In the genomic region with DNA sequence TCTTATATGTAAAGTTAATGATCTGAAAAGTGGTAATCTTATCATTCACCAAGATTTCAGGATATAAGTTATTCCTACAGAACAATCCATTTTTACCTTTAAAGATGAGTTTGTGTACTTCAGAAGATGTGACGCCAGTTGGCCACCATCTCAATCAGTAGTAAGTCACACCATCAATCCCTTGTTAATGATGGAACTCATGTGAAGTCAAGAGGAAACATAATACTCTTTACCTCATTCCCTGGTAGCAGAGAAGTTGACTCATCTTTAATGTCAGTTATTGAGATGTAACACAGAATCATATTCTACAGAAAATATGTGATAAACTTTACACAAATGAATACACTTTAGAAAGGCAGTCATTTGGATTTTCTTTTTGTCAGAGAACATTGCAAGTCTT, we compare ENCODE assay signal across 16 cellular contexts. TPM values are rescaled to one million over a fixed set of nuclear protein-coding genes. Genes with fewer than 3 reads are reported as not detected.
DNase-seq lines count a peak whose midpoint lies in the region; ATAC-seq, FAIRE-seq and TF ChIP-seq lines count a peak whose summit lies in the region.
"Had no signal": no experiment of that assay in that cellular context is flagged by ENCODE, and none has a peak within 500 bp of the region (broad histone marks: within the 10 kb centered on the region; RNA-seq: fewer than 3 reads in every experiment).

No MANE protein-coding gene starts in this region.

- peak overlapping the region; percentile 87 for H3K27ac ChIP-seq in CD4-positive, CD25-positive, alpha-beta regulatory T cell (ENCODE audit: insufficient read depth, low read length, poor library complexity, severe bottlenecking)
- H3K27ac ChIP-seq in SU-DHL-6 (ENCODE audit: low read depth, low read length) (peak overlapping the region; percentile 94), endothelial cell of umbilical vein (ENCODE audit: insufficient read depth, low read depth, low read length) (no peak overlapping the region)
- H3K27ac ChIP-seq: C4-2B, hepatocyte, SK-N-MC, suprapubic skin had no signal

- no peaks in the 10 kb centered on the region for H3K9me1 ChIP-seq in endothelial cell of umbilical vein (replicated peaks; ENCODE audit: control insufficient read depth, extremely low read depth, insufficient read depth, low read length)

- H3K36me3 Mint-ChIP-seq in CD4-positive, CD25-positive, alpha-beta regulatory T cell = no peaks in the 10 kb centered on the region

- intact Hi-C loops in endothelial cell of umbilical vein (cut with micrococcal nuclease) = no loop called here

- H4K20me1 ChIP-seq in SU-DHL-6 (ENCODE audit: low read depth, low read length) = no peaks in the 10 kb centered on the region
- no peaks in the 10 kb centered on the region for H4K20me1 ChIP-seq in endothelial cell of umbilical vein (replicated peaks; ENCODE audit: control insufficient read depth, extremely low read depth, insufficient read depth, low read length)

- H3K4me1 ChIP-seq in CD4-positive, CD25-positive, alpha-beta regulatory T cell (ENCODE audit: control insufficient read depth, insufficient read depth, low read length, poor library complexity, severe bottlenecking) = peaks cover 85% of the 10 kb centered on the region
- peaks cover 46% of the 10 kb centered on the region for H3K4me1 ChIP-seq in endothelial cell of umbilical vein (ENCODE audit: control insufficient read depth, extremely low read depth, insufficient read depth, low read length)

- POLR2A ChIA-PET in endothelial cell of umbilical vein (lab: Charles Lee) = no interaction called here

- H3K4me1 Mint-ChIP-seq in CD4-positive, CD25-positive, alpha-beta regulatory T cell = peaks cover 65 to 91% (median 82%) of the 10 kb centered on the region in 4 donors

- BruUV-seq in endothelial cell of umbilical vein (replicated peaks; lab: Mats Ljungman, UMichigan) = no TSS peak

- H3K27me3 ChIP-seq in CD4-positive, CD25-positive, alpha-beta regulatory T cell (ENCODE audit: control insufficient read depth, insufficient read depth, low read length) = no peaks in the 10 kb centered on the region
- no peaks in the 10 kb centered on the region for H3K27me3 ChIP-seq in SU-DHL-6 (ENCODE audit: low read length)
- no peaks in the 10 kb centered on the region for H3K27me3 ChIP-seq in endothelial cell of umbilical vein (ENCODE audit: control insufficient read depth in 2 of 2, insufficient read depth in 2 of 2, low read length in 2 of 2)
- H3K27me3 ChIP-seq: hepatocyte, suprapubic skin had no signal

- dilution Hi-C loops in endothelial cell of umbilical vein (cut with MboI; ENCODE audit: extremely low pct_ligation_motif_present, low sequenced_read_pairs) = no loop called here

- no peaks in the 10 kb centered on the region for H3K27me3 Mint-ChIP-seq in CD4-positive, CD25-positive, alpha-beta regulatory T cell

- ATAC-seq in CD4-positive, CD25-positive, alpha-beta regulatory T cell (ENCODE audit: low read depth in 2 of 2) = no peak
- ATAC-seq: K562 had no signal

- DNase-seq in CD4-positive, CD25-positive, alpha-beta regulatory T cell = no peak
- DNase-seq in Daoy (ENCODE audit: low read depth) = peak; percentile 42
- peak; percentile 11 for DNase-seq in endothelial cell of umbilical vein (ENCODE audit: low read depth, low spot score)
- no peak for DNase-seq in stimulated activated CD4-positive, alpha-beta T cell treated with anti-CD3 and anti-CD28 coated beads, Interleukin-4, amount 100 ng/mL, for 1 hour
- DNase-seq in HTR-8/SVneo (ENCODE audit: insufficient read length, low spot score) = no peak
- no peak for DNase-seq in NCI-H524 (lab: John Stamatoyannopoulos, UW)
- no peak for DNase-seq in NOMO-1 (lab: John Stamatoyannopoulos, UW; ENCODE audit: unreplicated experiment in 2 of 2)
- DNase-seq: aorta, cortex of kidney had no signal

- H3K4me2 ChIP-seq in SU-DHL-6 (ENCODE audit: low read depth, low read length, poor library complexity, severe bottlenecking) = peak overlapping the region; percentile 59
- no peak overlapping the region for H3K4me2 ChIP-seq in endothelial cell of umbilical vein (ENCODE audit: insufficient read depth, low read length)

- peaks cover 46% of the 10 kb centered on the region for H3F3A ChIP-seq in SU-DHL-6 (ENCODE audit: insufficient read depth)

- peak overlapping the region in 3 of 4 donors; percentile 47 to 88 (median 80) for H3K4me3 Mint-ChIP-seq in CD4-positive, CD25-positive, alpha-beta regulatory T cell

- CTCF ChIA-PET in endothelial cell of umbilical vein (lab: Charles Lee) = interaction anchor here (1.4 to 1.5 kb wide), 2 partner anchors 36 to 233 kb away, joined by 3 to 5 read pairs; no protein-coding TSS in a partner anchor

- peak overlapping the region; percentile 93 for H3K4me3 ChIP-seq in CD4-positive, CD25-positive, alpha-beta regulatory T cell (ENCODE audit: low read depth, low read length)
- no peak overlapping the region for H3K4me3 ChIP-seq in SU-DHL-6 (ENCODE audit: insufficient read depth, low read length, poor library complexity, severe bottlenecking)
- H3K4me3 ChIP-seq in endothelial cell of umbilical vein (replicated peaks in 1 of 3; ENCODE audit: insufficient read depth in 1 of 3, low read depth in 1 of 3, low read length in 3 of 3) = no peak overlapping the region
- H3K4me3 ChIP-seq: hepatocyte, K562, SK-N-MC, suprapubic skin had no signal

- H3K79me2 ChIP-seq in SU-DHL-6 (ENCODE audit: insufficient read depth, low read length) (peaks cover 27% of the 10 kb centered on the region), endothelial cell of umbilical vein (ENCODE audit: control insufficient read depth, insufficient read depth, low read length) (peaks cover 71% of the 10 kb centered on the region)
- H3K79me2 ChIP-seq: hepatocyte had no signal

- H3K27ac Mint-ChIP-seq in CD4-positive, CD25-positive, alpha-beta regulatory T cell = peak overlapping the region in 2 of 3 donors; percentile 40 to 85
- H3K27ac Mint-ChIP-seq: progenitor cell of endocrine pancreas had no signal

- no peak for TF ChIP-seq POLR2A in endothelial cell of umbilical vein (IDR thresholded peaks at IDR 0.05; ENCODE audit: low read depth, low read length)

- H2AFZ ChIP-seq in SU-DHL-6 (ENCODE audit: low read depth, low read length, severe bottlenecking) (no peak overlapping the region), endothelial cell of umbilical vein (ENCODE audit: low read depth, low read length) (no peak overlapping the region)
- H2AFZ ChIP-seq: hepatocyte had no signal

- H3K9me3 ChIP-seq in CD4-positive, CD25-positive, alpha-beta regulatory T cell (ENCODE audit: control insufficient read depth in 2 of 2, low read length in 2 of 2) = no peaks in the 10 kb centered on the region
- H3K9me3 ChIP-seq in SU-DHL-6 (ENCODE audit: insufficient read depth, low read length) (no peaks in the 10 kb centered on the region), endothelial cell of umbilical vein (replicated peaks; ENCODE audit: control insufficient read depth, insufficient read depth, low read length) (no peaks in the 10 kb centered on the region)
- H3K9me3 ChIP-seq: suprapubic skin had no signal

- H3K9me2 ChIP-seq in SU-DHL-6 (replicated peaks; ENCODE audit: insufficient read depth, low read length) = no peaks in the 10 kb centered on the region

- no peak for FAIRE-seq in endothelial cell of umbilical vein (lab: Jason Lieb, UNC)
- FAIRE-seq in HTR-8/SVneo (lab: Jason Lieb, UNC) = no peak

- TF ChIP-seq CTCF in SU-DHL-6 (IDR thresholded peaks at IDR 0.05; ENCODE audit: insufficient read depth, low read length, poor library complexity, severe bottlenecking) = no peak
- TF ChIP-seq CTCF in endothelial cell of umbilical vein (IDR thresholded peaks at IDR 0.05; ENCODE audit: extremely low read depth in 1 of 2, insufficient read depth in 1 of 2, low read depth in 1 of 2, low read length in 2 of 2) = no peak

- peak overlapping the region; percentile 8; the same call in 1 of the 2 replicates for H3K9ac ChIP-seq in SU-DHL-6 (ENCODE audit: low read length)
- H3K9ac ChIP-seq in endothelial cell of umbilical vein (replicated peaks; ENCODE audit: extremely low read depth, insufficient read depth, low read length) = no peak overlapping the region

- H3K9me3 Mint-ChIP-seq in CD4-positive, CD25-positive, alpha-beta regulatory T cell = no peaks in the 10 kb centered on the region

- H3K36me3 ChIP-seq in CD4-positive, CD25-positive, alpha-beta regulatory T cell (ENCODE audit: control insufficient read depth, insufficient read depth, low read length) = no peaks in the 10 kb centered on the region
- 0 out of 2 replicates have a peak, but pooled peaks cover 2% of the 10 kb centered on the region for H3K36me3 ChIP-seq in SU-DHL-6 (ENCODE audit: low read length)
- H3K36me3 ChIP-seq in endothelial cell of umbilical vein (ENCODE audit: control insufficient read depth in 2 of 2, extremely low read depth in 1 of 2, insufficient read depth in 2 of 2, low read length in 2 of 2) = peaks cover 2 to 4% of the 10 kb centered on the region in 2 experiments
- H3K36me3 ChIP-seq: suprapubic skin had no signal

TF ChIP-seq in endothelial cell of umbilical vein, 7 proteins besides CTCF, POLR2A, EP300 and RAD21:
- TF ChIP-seq EZH2 (IDR thresholded peaks at IDR 0.05; ENCODE audit: borderline replicate concordance, low read depth, low read length, severe bottlenecking) = no peak
- no peak for TF ChIP-seq JUN (IDR thresholded peaks at IDR 0.05; ENCODE audit: borderline replicate concordance, insufficient read depth, insufficient read length, low read depth)

RNA-seq across cellular contexts. Expression of a gene that starts 38.2 kb away (rescaled TPM):
- 13.2 TPM for total RNA-seq in CD4-positive, CD25-positive, alpha-beta regulatory T cell
- 10 to 100 TPM; 48.4 to 58.6 (median 54.2) TPM for polyA plus RNA-seq in CD4-positive, CD25-positive, alpha-beta regulatory T cell
- total RNA-seq in Daoy (2014; rRNA removed; shearing (Covaris generic)) = 92.2 and 119 TPM in 2 replicates
- total RNA-seq in endothelial cell of umbilical vein = 25.2 and 28.1 TPM in 2 replicates
- 7.8 and 10.4 TPM in 2 replicates for polyA plus RNA-seq in endothelial cell of umbilical vein
- 18.7 and 21.0 TPM in 2 replicates for polyA plus RNA-seq in endothelial cell of umbilical vein (2011; cell fraction: cytosol; rRNA removed)
- polyA plus RNA-seq in endothelial cell of umbilical vein (2011; cell fraction: nucleus; rRNA removed) = 12.7 and 15.4 TPM in 2 replicates
- polyA plus RNA-seq in endothelial cell of umbilical vein (2012) = 34.0 and 51.4 TPM in 2 replicates
- 10.0 and 11.1 TPM in 2 replicates for polyA minus RNA-seq in endothelial cell of umbilical vein
- polyA minus RNA-seq in endothelial cell of umbilical vein (2011; cell fraction: cytosol; rRNA and poly(A)+ RNA removed) = 20.0 TPM
- 6.5 and 7.1 TPM in 2 replicates for polyA minus RNA-seq in endothelial cell of umbilical vein (2011; cell fraction: nucleus; rRNA and poly(A)+ RNA removed)

Comparison
In these comparisons a context has a peak if more than half of its experiments do, and no peak if none do; other contexts are left out.
1. DNase-seq: peak in Daoy (single experiment) and endothelial cell of umbilical vein (single experiment); none in CD4-positive, CD25-positive, alpha-beta regulatory T cell (0 of 3), stimulated activated CD4-positive, alpha-beta T cell treated with anti-CD3 and anti-CD28 coated beads, Interleukin-4, amount 100 ng/mL, for 1 hour (single experiment), HTR-8/SVneo (single experiment), NCI-H524 (0 of 2) and NOMO-1 (0 of 2).